In genomic region chr5:133235696-133236426, GRCh38 we compare ENCODE assay signal across 25 cellular contexts.
DNase-seq lines count a peak whose midpoint lies in the region; ATAC-seq, FAIRE-seq and TF ChIP-seq lines count a peak whose summit lies in the region.
"Had no signal": no experiment of that assay in that cellular context is flagged by ENCODE, and none has a peak within 500 bp of the region (broad histone marks: within the 10 kb centered on the region; RNA-seq: fewer than 3 reads in every experiment).

No MANE protein-coding gene starts in this region.

- H3K4me3 ChIP-seq in right cardiac atrium (ENCODE audit: low read length) (no peak overlapping the region), bronchial epithelial cell (ENCODE audit: low read depth, low read length) (no peak overlapping the region), mesenchymal stem cell (ENCODE audit: insufficient read depth in 1 of 2, low read depth in 1 of 2, low read length in 2 of 2) (no peak overlapping the region), SJCRH30 (no peak overlapping the region), ascending aorta (no peak overlapping the region)
- H3K4me3 ChIP-seq: hepatocyte, ovary, uterus had no signal

- no peak overlapping the region for H2BK15ac ChIP-seq in mesenchymal stem cell (ENCODE audit: low read depth, poor library complexity, severe bottlenecking)

- no peak overlapping the region for H3K14ac ChIP-seq in mesenchymal stem cell (ENCODE audit: low read length in 2 of 2)

- H4K91ac ChIP-seq in mesenchymal stem cell (ENCODE audit: low read length) = no peak overlapping the region

- H4K8ac ChIP-seq in mesenchymal stem cell (ENCODE audit: low read length) = no peak overlapping the region

- H3K79me1 ChIP-seq in mesenchymal stem cell (replicated peaks; ENCODE audit: low read length, poor library complexity, severe bottlenecking) = no peaks in the 10 kb centered on the region

- 88% methylated on average over 9 of the region's 9 CpGs for WGBS in right cardiac atrium
- whole genome bisulfite sequencing in mesenchymal stem cell = 87% methylated on average over 8 of the region's 9 CpGs

- no peak overlapping the region for H3K4ac ChIP-seq in mesenchymal stem cell (ENCODE audit: low read depth in 1 of 2, low read length in 2 of 2)

- H3K4me2 ChIP-seq in mesenchymal stem cell (ENCODE audit: low read length, poor library complexity, severe bottlenecking) = no peak overlapping the region
- H3K4me2 ChIP-seq: hepatocyte had no signal

- H2AFZ ChIP-seq in mesenchymal stem cell (ENCODE audit: low read depth, low read length) = no peak overlapping the region
- H2AFZ ChIP-seq: hepatocyte had no signal

- no peak for FAIRE-seq in bronchial epithelial cell (lab: Jason Lieb, UNC)
- FAIRE-seq: A204.1, endometrium, H54, TTC549 had no signal

- H2BK5ac ChIP-seq in mesenchymal stem cell (ENCODE audit: low read depth, low read length, poor library complexity, severe bottlenecking) = no peak overlapping the region

- H3K27ac ChIP-seq in right cardiac atrium (ENCODE audit: low read length) (no peak overlapping the region), mesenchymal stem cell (ENCODE audit: low read length, poor library complexity, severe bottlenecking) (no peak overlapping the region), SJCRH30 (no peak overlapping the region), ascending aorta (no peak overlapping the region)
- H3K27ac ChIP-seq: hepatocyte, ovary, uterus had no signal

- no peak overlapping the region for H3K23ac ChIP-seq in mesenchymal stem cell (ENCODE audit: low read length in 2 of 2)

- H2AK5ac ChIP-seq in mesenchymal stem cell (ENCODE audit: low read length, severe bottlenecking) = no peak overlapping the region

- H2BK12ac ChIP-seq in mesenchymal stem cell (ENCODE audit: low read length in 2 of 2) = no peak overlapping the region

- no peak overlapping the region for H2BK120ac ChIP-seq in mesenchymal stem cell (ENCODE audit: low read depth, low read length)

- no peaks in the 10 kb centered on the region for H3K36me3 ChIP-seq in bronchial epithelial cell (ENCODE audit: control insufficient read depth, insufficient read depth, low read length)
- H3K36me3 ChIP-seq in mesenchymal stem cell (ENCODE audit: control insufficient read depth in 1 of 2, insufficient read depth in 2 of 2, low read depth in 1 of 2, low read length in 2 of 2) = peaks cover 0 to 2% of the 10 kb centered on the region in 2 experiments
- H3K36me3 ChIP-seq in SJCRH30 = no peaks in the 10 kb centered on the region
- H3K36me3 ChIP-seq in ascending aorta = no peaks in the 10 kb centered on the region
- H3K36me3 ChIP-seq: ovary, uterus had no signal

- intact Hi-C loops in Right ventricle myocardium inferior (cut with DNase I) (no loop called here), right cardiac atrium (cut with DNase I) (no loop called here), ascending aorta (cut with DNase I) (no loop called here)

- H3K9me3 ChIP-seq in right cardiac atrium (ENCODE audit: control insufficient read depth, low read length) = no peaks in the 10 kb centered on the region
- no peaks in the 10 kb centered on the region for H3K9me3 ChIP-seq in mesenchymal stem cell (ENCODE audit: control insufficient read depth, low read length)
- H3K9me3 ChIP-seq in SJCRH30 (replicated peaks) = no peaks in the 10 kb centered on the region
- no peaks in the 10 kb centered on the region for H3K9me3 ChIP-seq in ascending aorta
- H3K9me3 ChIP-seq: ovary, uterus had no signal

- TF ChIP-seq CTCF in bronchial epithelial cell (IDR thresholded peaks at IDR 0.05; ENCODE audit: insufficient read depth, low read length, severe bottlenecking) (no peak), ascending aorta (IDR thresholded peaks at IDR 0.05) (no peak)

- ATAC-seq in Right ventricle myocardium inferior (no peak), right cardiac atrium (no peak), GM21360 (IDR thresholded peaks at IDR 0.05; ENCODE audit: unreplicated experiment) (no peak)
- ATAC-seq: activated CD4-positive, CD25-positive, alpha-beta regulatory T cell treated with anti-CD3 and anti-CD28 coated beads, Interleukin-2, amount 50 U/mL, for 24 hours; left colon; stimulated activated naive CD8-positive, alpha-beta T cell treated with anti-CD3 and anti-CD28 coated beads, Interleukin-15, Interleukin-2, amounts not matched to agents 100 U/mL and 50 U/mL, for 24 hours; T-helper 17 cell had no signal

- no peaks in the 10 kb centered on the region for H3K27me3 ChIP-seq in right cardiac atrium (ENCODE audit: control insufficient read depth, insufficient read depth)
- no peaks in the 10 kb centered on the region for H3K27me3 ChIP-seq in bronchial epithelial cell (ENCODE audit: control insufficient read depth, insufficient read depth, low read length)
- H3K27me3 ChIP-seq in mesenchymal stem cell (ENCODE audit: control insufficient read depth in 1 of 2, insufficient read depth in 1 of 2, low read length in 2 of 2) = peaks cover 4 to 44% of the 10 kb centered on the region in 2 experiments
- H3K27me3 ChIP-seq in SJCRH30 = no peaks in the 10 kb centered on the region
- no peaks in the 10 kb centered on the region for H3K27me3 ChIP-seq in ascending aorta
- H3K27me3 ChIP-seq: hepatocyte, ovary, uterus had no signal

- no peak overlapping the region for H3K9ac ChIP-seq in mesenchymal stem cell (ENCODE audit: low read length)

- H3K4me1 ChIP-seq in right cardiac atrium (ENCODE audit: control insufficient read depth, insufficient read depth, low read length) = no peaks in the 10 kb centered on the region
- H3K4me1 ChIP-seq in mesenchymal stem cell (ENCODE audit: control insufficient read depth, insufficient read depth, low read depth, low read length) = peaks cover 6% of the 10 kb centered on the region
- peaks cover 10% of the 10 kb centered on the region for H3K4me1 ChIP-seq in SJCRH30
- H3K4me1 ChIP-seq in ascending aorta = no peaks in the 10 kb centered on the region
- H3K4me1 ChIP-seq: uterus had no signal

- peak; percentile 25 for DNase-seq in Right ventricle myocardium inferior (ENCODE audit: missing footprints)
- no peak for DNase-seq in right cardiac atrium
- peak; percentile 47 for DNase-seq in bronchial epithelial cell (ENCODE audit: low read depth)
- DNase-seq in mesenchymal stem cell = peak; percentile 6
- no peak for DNase-seq in SJCRH30
- no peak for DNase-seq in Ammon's horn (ENCODE audit: low spot score)
- DNase-seq in ascending aorta (ENCODE audit: low spot score in 2 of 2) = no peak
- DNase-seq: activated CD4-positive, alpha-beta T cell treated with anti-CD3 and anti-CD28 coated beads, Interleukin-2, amount 50 U/mL, for 48 hours; activated naive CD4-positive, alpha-beta T cell; CD4-positive, alpha-beta memory T cell; cerebellar nuclear complex; left colon; NCI-H146; nephron progenitor cell; ovary; stimulated activated naive CD8-positive, alpha-beta T cell treated with anti-CD3 and anti-CD28 coated beads, Interleukin-15, Interleukin-2, amounts not matched to agents 100 U/mL and 50 U/mL, for 24 hours; T-helper 17 cell; uterus had no signal

- peak overlapping the region in 1 of 2 experiments; percentile 25 for H3K18ac ChIP-seq in mesenchymal stem cell (ENCODE audit: low read depth in 1 of 2, low read length in 2 of 2)

Comparison
In these comparisons a context has a peak if more than half of its experiments do, and no peak if none do; other contexts are left out.
1. DNase-seq: peak in Right ventricle myocardium inferior (single experiment), bronchial epithelial cell (single experiment) and mesenchymal stem cell (single experiment); none in right cardiac atrium (0 of 3), SJCRH30 (0 of 2), Ammon's horn (single experiment) and ascending aorta (0 of 2).